ENCODE assay signal across 8 cellular contexts in genomic region chr1:155911156-155912055, GRCh38. TPM values are rescaled to one million over a fixed set of nuclear protein-coding genes. Genes with fewer than 3 reads are reported as not detected.
A peak's percentile ranks its signal among the peaks of the same experiment; 100 is the strongest.
DNase-seq lines count a peak whose midpoint lies in the region; ATAC-seq, FAIRE-seq and TF ChIP-seq lines count a peak whose summit lies in the region.

Gene RIT1, minus strand, starts transcription at chr1:155911349. Its CDS starts 588 bp downstream, at chr1:155910761.

- peak within 1 kb of the TSS; percentile 91 for H3K27ac Mint-ChIP-seq in progenitor cell of endocrine pancreas

- peak within 1 kb of the TSS; percentile 92 for H3K4me3 Mint-ChIP-seq in progenitor cell of endocrine pancreas (ENCODE audit: low read depth)

- peak; percentile 74 for DNase-seq in GM12891 (ENCODE audit: insufficient read length, low spot score)
- peak; percentile 73 for DNase-seq in NCI-H1105 treated with DMSO at 0.1 percent for 48 hours (lab: John Stamatoyannopoulos, UW)
- DNase-seq in T-helper 2 cell, result peak; percentile 69 to 87 (median 81)
- peak; percentile 51 for DNase-seq in amniotic stem cell (lab: John Stamatoyannopoulos, UW)
- peak; percentile 89 for DNase-seq in left ventricle myocardium inferior
- peak; percentile 76 for DNase-seq in progenitor cell of endocrine pancreas (ENCODE audit: low spot score, unreplicated experiment)
- peak; percentile 94 for DNase-seq in upper lobe of right lung

- H3K9me3 ChIP-seq in left ventricle myocardium inferior (replicated peaks) (no peaks in the 10 kb centered on the region), upper lobe of right lung (no peaks in the 10 kb centered on the region)

- TF ChIP-seq CTCF in left ventricle myocardium inferior (IDR thresholded peaks at IDR 0.05; ENCODE audit: borderline replicate concordance), result peak; percentile 49
- peak; percentile 11 for TF ChIP-seq CTCF in progenitor cell of endocrine pancreas (IDR thresholded peaks at IDR 0.05; ENCODE audit: unreplicated experiment)
- peak; percentile 12 for TF ChIP-seq CTCF in upper lobe of right lung (IDR thresholded peaks at IDR 0.05)

- intact Hi-C loops in left ventricle myocardium inferior (cut with micrococcal nuclease) (no loop called here), upper lobe of right lung (cut with DNase I) (no loop called here)

- H3K36me3 Mint-ChIP-seq in progenitor cell of endocrine pancreas (ENCODE audit: insufficient read depth), result peaks cover 16% of the 10 kb centered on the region

- H3K4me1 ChIP-seq in left ventricle myocardium inferior (peaks cover 35% of the 10 kb centered on the region), upper lobe of right lung (peaks cover 22% of the 10 kb centered on the region)

- peak within 1 kb of the TSS; percentile 82 for H3K4me3 ChIP-seq in left ventricle myocardium inferior
- peak within 1 kb of the TSS; percentile 88 for H3K4me3 ChIP-seq in upper lobe of right lung

- TF ChIP-seq POLR2A in GM12891 (IDR thresholded peaks at IDR 0.05; ENCODE audit: low read depth, low read length), result peak; percentile 83

- H3K36me3 ChIP-seq in left ventricle myocardium inferior (peaks cover 75% of the 10 kb centered on the region), upper lobe of right lung (peaks cover 80% of the 10 kb centered on the region)

- ATAC-seq in HG02623 (IDR thresholded peaks at IDR 0.05; ENCODE audit: unreplicated experiment), result peak; percentile 58
- peak; percentile 99 for ATAC-seq in upper lobe of right lung

- H3K27ac ChIP-seq in left ventricle myocardium inferior (replicated peaks) (peak within 1 kb of the TSS; percentile 91), upper lobe of right lung (peak within 1 kb of the TSS; percentile 90)

- H3K9me3 Mint-ChIP-seq in progenitor cell of endocrine pancreas (ENCODE audit: low read depth), result no peaks in the 10 kb centered on the region

- H3K27me3 Mint-ChIP-seq in progenitor cell of endocrine pancreas, result no peaks in the 10 kb centered on the region

- peak; percentile 95 for FAIRE-seq in GM12891 (lab: Jason Lieb, UNC)

- H3K4me1 Mint-ChIP-seq in progenitor cell of endocrine pancreas (ENCODE audit: low read depth), result peaks cover 16% of the 10 kb centered on the region

- H3K27me3 ChIP-seq in left ventricle myocardium inferior (ENCODE audit: low read depth) (no peaks in the 10 kb centered on the region), upper lobe of right lung (no peaks in the 10 kb centered on the region)

TF ChIP-seq in GM12891, 5 proteins besides CTCF, POLR2A, EP300 and RAD21:
- TF ChIP-seq POU2F2 (IDR thresholded peaks at IDR 0.05; ENCODE audit: low read depth, low read length) (no peak; the same call in 1 of the 2 replicates), TAF1 (IDR thresholded peaks at IDR 0.05; ENCODE audit: low read depth, low read length) (0 out of 2 replicates have a peak, but pooled peaks have one; percentile 30), PAX5 (IDR thresholded peaks at IDR 0.05; ENCODE audit: insufficient read depth, low read length, severe bottlenecking) (peak; percentile 53), POLR2AphosphoS5 (IDR thresholded peaks at IDR 0.05; ENCODE audit: low read depth, low read length) (peak; percentile 88), SPI1 (IDR thresholded peaks at IDR 0.05; ENCODE audit: low read depth, low read length) (no peak)

RNA-seq across cellular contexts. Expression of gene RIT1, which starts in this region (rescaled TPM):
- polyA plus RNA-seq in GM12891 (2012; ENCODE audit: low read depth, missing spikeins), result 19.1 TPM
- total RNA-seq in left ventricle myocardium inferior (19.0 TPM), progenitor cell of endocrine pancreas (28.3 and 30.1 TPM in 2 replicates), upper lobe of right lung (49.9 TPM)

Comparison
In these comparisons a context has a peak if more than half of its experiments do, and no peak if none do; other contexts are left out.
1. Peak in every context shown above with its lines: DNase-seq, ATAC-seq, H3K4me3 ChIP-seq and H3K27ac ChIP-seq.